Comparison of ENCODE assay signal across 29 cellular contexts in the genomic region with DNA sequence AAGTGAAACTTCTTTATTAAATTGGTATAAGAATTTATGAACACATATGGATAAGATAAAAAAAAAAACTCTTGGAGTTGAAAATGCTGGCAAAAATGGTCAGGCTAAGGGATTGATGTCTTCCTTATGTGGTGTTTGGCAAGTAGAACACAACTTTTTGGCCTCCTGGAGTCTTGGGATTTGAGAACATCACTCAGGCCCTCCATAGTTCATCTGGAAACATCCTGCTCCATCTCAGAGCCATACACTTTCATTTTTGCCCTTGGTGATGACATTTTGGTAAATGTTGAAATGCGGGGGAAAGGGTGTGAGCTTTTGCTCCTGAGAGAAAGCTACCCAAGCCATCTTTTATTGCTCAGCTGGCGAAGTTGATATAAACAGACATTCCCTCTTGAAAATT. TPM values are rescaled to one million over a fixed set of nuclear protein-coding genes. Genes with fewer than 3 reads are reported as not detected.
"Had no signal": no experiment of that assay in that cellular context is flagged by ENCODE, and none has a peak within 500 bp of the region (broad histone marks: within the 10 kb centered on the region; RNA-seq: fewer than 3 reads in every experiment).

No MANE protein-coding gene starts in this region.

- H3K27me3 ChIP-seq: colonic mucosa, esophagus squamous epithelium, hepatocyte, right lobe of liver, thyroid gland, upper lobe of left lung had no signal

- H3K36me3 ChIP-seq: colonic mucosa had no signal

- DNase-seq: activated CD4-positive, alpha-beta memory T cell treated with anti-CD3 and anti-CD28 coated beads, Interleukin-2, amount 10 ng/mL, durations not matched to agents 7 days and 5 days; activated CD4-positive, alpha-beta T cell treated with anti-CD3 and anti-CD28 coated beads for 1 hour; activated CD4-positive, alpha-beta T cell treated with anti-CD3 and anti-CD28 coated beads, Interleukin-2, amount 10 ng/mL, durations not matched to agents 7 days and 5 days; activated CD8-positive, alpha-beta memory T cell treated with anti-CD3 and anti-CD28 coated beads, Interleukin-2, amount 50 U/mL, for 48 hours; activated T-cell treated with anti-CD3 and anti-CD28 coated beads, Interleukin-2, amount 50 U/mL, for 24 hours; cerebellar nuclear complex; colonic mucosa; effector CD8-positive, alpha-beta T cell; esophagus squamous epithelium; foreskin melanocyte; glutamatergic neuron; islet precursor cell; midbrain; naive thymus-derived CD8-positive, alpha-beta T cell; occipital lobe; right lobe of liver; small intestine; stimulated activated CD4-positive, alpha-beta T cell treated with anti-CD3 and anti-CD28 coated beads, Interleukin-4, amount 100 ng/mL, for 24 hours; substantia nigra; T-helper 2 cell; thyroid gland; upper lobe of left lung had no signal

- H3K27ac ChIP-seq: colonic mucosa, epithelial cell of prostate, hepatocyte, right lobe of liver, upper lobe of left lung had no signal

- ATAC-seq: activated naive CD4-positive, alpha-beta T cell treated with anti-CD3 and anti-CD28 coated beads, Interleukin-2, amount 50 U/mL, for 72 hours; naive thymus-derived CD8-positive, alpha-beta T cell; right lobe of liver; stimulated activated effector memory CD8-positive, alpha-beta T cell treated with anti-CD3 and anti-CD28 coated beads, Interleukin-12 subunit alpha, Interleukin-12 subunit beta, amount 100 ng/mL, for 72 hours; WTC11 had no signal

- H3K9me3 ChIP-seq: colonic mucosa, esophagus squamous epithelium, right lobe of liver, thyroid gland, upper lobe of left lung had no signal

- H3K4me1 ChIP-seq: colonic mucosa, right lobe of liver, upper lobe of left lung had no signal

- H3K4me3 ChIP-seq: colonic mucosa, esophagus squamous epithelium, hepatocyte, right lobe of liver, thyroid gland, upper lobe of left lung had no signal

RNA-seq across cellular contexts. Expression of gene BTBD16, which starts 27.5 kb away (rescaled TPM):
- total RNA-seq: activated CD4-positive, alpha-beta memory T cell treated with anti-CD3 and anti-CD28 coated beads, Interleukin-2, amount 10 ng/mL, durations not matched to agents 7 days and 5 days; activated CD4-positive, alpha-beta T cell treated with anti-CD3 and anti-CD28 coated beads, Interleukin-2, amount 10 ng/mL, durations not matched to agents 7 days and 5 days; activated naive CD4-positive, alpha-beta T cell treated with anti-CD3 and anti-CD28 coated beads, Interleukin-2, amount 50 U/mL, for 72 hours; esophagus squamous epithelium; naive thymus-derived CD8-positive, alpha-beta T cell; neural crest cell; occipital lobe; pulmonary artery endothelial cell; WTC11 had no signal
